20 cellular contexts compared by ENCODE assay signal in genomic region chr13:35162420-35162819, GRCh38.
A peak's percentile ranks its signal among the peaks of the same experiment; 100 is the strongest.
DNase-seq lines count a peak whose midpoint lies in the region; FAIRE-seq and TF ChIP-seq lines count a peak whose summit lies in the region.
"Had no signal": no experiment of that assay in that cellular context is flagged by ENCODE, and none has a peak within 500 bp of the region (broad histone marks: within the 10 kb centered on the region; RNA-seq: fewer than 3 reads in every experiment).

No MANE protein-coding gene starts in this region.

- no peak for FAIRE-seq in small intestine (lab: Jason Lieb, UNC)
- FAIRE-seq: D721Med, H1 had no signal

- no peaks in the 10 kb centered on the region for H3K36me3 Mint-ChIP-seq in T-helper 2 cell treated with Interferon-gamma antibody and Interleukin-4, amounts not matched to agents 5 μg/mL and 100 μg/mL, for 36 hours (ENCODE audit: low read depth)
- H3K36me3 Mint-ChIP-seq in CD8-positive, alpha-beta memory T cell: no peaks in the 10 kb centered on the region

- H4K20me1 ChIP-seq in OCI-LY3 (ENCODE audit: insufficient read depth, low read length): no peaks in the 10 kb centered on the region
- no peaks in the 10 kb centered on the region for H4K20me1 ChIP-seq in fibroblast of lung (ENCODE audit: control insufficient read depth, extremely low read depth, insufficient read depth, low read length)

- H3K27ac Mint-ChIP-seq in T-helper 2 cell treated with Interferon-gamma antibody and Interleukin-4, amounts not matched to agents 5 μg/mL and 100 μg/mL, for 36 hours: peak overlapping the region; percentile 57
- H3K27ac Mint-ChIP-seq in CD8-positive, alpha-beta memory T cell: peak overlapping the region in 4 of 8 donors; percentile 11 to 72 (median 56)

- peaks cover 14% of the 10 kb centered on the region for H3K4me1 Mint-ChIP-seq in T-helper 2 cell treated with Interferon-gamma antibody and Interleukin-4, amounts not matched to agents 5 μg/mL and 100 μg/mL, for 36 hours (ENCODE audit: low read depth)
- peaks cover 5 to 6% (median 5%) of the 10 kb centered on the region in 3 donors for H3K4me1 Mint-ChIP-seq in CD8-positive, alpha-beta memory T cell

- H3K4me2 ChIP-seq in OCI-LY3 (ENCODE audit: low read length): peak overlapping the region; percentile 49
- H3K4me2 ChIP-seq in fibroblast of lung (ENCODE audit: extremely low read depth, insufficient read depth, low read length): no peak overlapping the region
- H3K4me2 ChIP-seq: PC-9 had no signal

- no peaks in the 10 kb centered on the region for H3K9me3 ChIP-seq in CD8-positive, alpha-beta memory T cell (ENCODE audit: low read length)
- no peaks in the 10 kb centered on the region for H3K9me3 ChIP-seq in OCI-LY3 (ENCODE audit: insufficient read depth, low read length)
- H3K9me3 ChIP-seq in fibroblast of lung (ENCODE audit: control insufficient read depth, insufficient read depth, low read depth, low read length): no peaks in the 10 kb centered on the region
- no peaks in the 10 kb centered on the region for H3K9me3 ChIP-seq in sigmoid colon
- H3K9me3 ChIP-seq in small intestine (ENCODE audit: control insufficient read depth, low read depth): no peaks in the 10 kb centered on the region
- H3K9me3 ChIP-seq: breast epithelium had no signal

- no peaks in the 10 kb centered on the region for H3K9me3 Mint-ChIP-seq in T-helper 2 cell treated with Interferon-gamma antibody and Interleukin-4, amounts not matched to agents 5 μg/mL and 100 μg/mL, for 36 hours
- no peaks in the 10 kb centered on the region for H3K9me3 Mint-ChIP-seq in CD8-positive, alpha-beta memory T cell

- intact Hi-C loops in sigmoid colon (cut with DNase I): loop anchor here (5.0 to 10.0 kb wide), 2 partner anchors 1088 to 1365 kb away; no protein-coding TSS in a partner anchor

- H3K9ac ChIP-seq in OCI-LY3 (ENCODE audit: low read length): peak overlapping the region; percentile 1; the same call in 1 of the 2 replicates
- H3K9ac ChIP-seq in fibroblast of lung (ENCODE audit: insufficient read depth, low read length): no peak overlapping the region

- H3K79me2 ChIP-seq in OCI-LY3 (ENCODE audit: low read length) (no peaks in the 10 kb centered on the region), fibroblast of lung (ENCODE audit: control insufficient read depth, insufficient read depth, low read length) (no peaks in the 10 kb centered on the region)

- CTCF ChIA-PET in CD8-positive, alpha-beta memory T cell (lab: Charles Lee): no interaction called here

- POLR2A ChIA-PET in CD8-positive, alpha-beta memory T cell (lab: Charles Lee): no interaction called here

- H3K36me3 ChIP-seq in CD8-positive, alpha-beta memory T cell (ENCODE audit: insufficient read depth, low read length): no peaks in the 10 kb centered on the region
- H3K36me3 ChIP-seq in OCI-LY3 (replicated peaks; ENCODE audit: low read depth, low read length): no peaks in the 10 kb centered on the region
- H3K36me3 ChIP-seq in fibroblast of lung (ENCODE audit: control insufficient read depth, insufficient read depth, low read length): no peaks in the 10 kb centered on the region
- peaks cover 0 to 9% (median 0%) of the 10 kb centered on the region in 4 donors for H3K36me3 ChIP-seq in sigmoid colon
- no peaks in the 10 kb centered on the region for H3K36me3 ChIP-seq in small intestine (ENCODE audit: control insufficient read depth in 2 of 2, insufficient read depth in 2 of 2, low read length in 2 of 2)
- H3K36me3 ChIP-seq: breast epithelium had no signal

- peak overlapping the region; percentile 74 for H3K4me3 Mint-ChIP-seq in T-helper 2 cell treated with Interferon-gamma antibody and Interleukin-4, amounts not matched to agents 5 μg/mL and 100 μg/mL, for 36 hours
- peak overlapping the region in 5 of 7 donors; percentile 15 to 54 (median 48) for H3K4me3 Mint-ChIP-seq in CD8-positive, alpha-beta memory T cell

- no peak overlapping the region for H3K27ac ChIP-seq in CD8-positive, alpha-beta memory T cell (ENCODE audit: low read depth, low read length)
- H3K27ac ChIP-seq in OCI-LY3 (ENCODE audit: low read length) (peak overlapping the region; percentile 69; the same call in 1 of the 2 replicates), fibroblast of lung (ENCODE audit: insufficient read depth, low read length) (no peak overlapping the region), sigmoid colon (peak overlapping the region in 2 of 4 donors; percentile 27 to 35), small intestine (ENCODE audit: low read depth in 1 of 2, low read length in 1 of 2) (no peak overlapping the region)
- H3K27ac ChIP-seq: breast epithelium, foreskin keratinocyte, PC-9 had no signal

- no peak overlapping the region for H3K4me3 ChIP-seq in CD8-positive, alpha-beta memory T cell (ENCODE audit: low read length)
- H3K4me3 ChIP-seq in OCI-LY3 (ENCODE audit: low read length) (peak overlapping the region; percentile 37), fibroblast of lung (replicated peaks in 1 of 4; ENCODE audit: control extremely low read depth in 1 of 4, insufficient read depth in 1 of 4, low read depth in 3 of 4, low read length in 4 of 4) (peak overlapping the region in 1 of 4 experiments; percentile 15), sigmoid colon (peak overlapping the region in 1 of 4 donors; percentile 12), small intestine (ENCODE audit: low read depth in 1 of 2, low read length in 2 of 2) (no peak overlapping the region)
- H3K4me3 ChIP-seq: breast epithelium, lung, PC-9 had no signal

- no peak for TF ChIP-seq EP300 in sigmoid colon (IDR thresholded peaks at IDR 0.05)

- H2AFZ ChIP-seq in OCI-LY3 (ENCODE audit: low read depth, low read length): no peak overlapping the region
- peak overlapping the region; percentile 33 for H2AFZ ChIP-seq in fibroblast of lung (ENCODE audit: low read length)
- H2AFZ ChIP-seq: PC-9 had no signal

- no peaks in the 10 kb centered on the region for H3K27me3 ChIP-seq in CD8-positive, alpha-beta memory T cell (ENCODE audit: insufficient read depth, low read length, poor library complexity, severe bottlenecking)
- H3K27me3 ChIP-seq in OCI-LY3 (ENCODE audit: low read depth, low read length) (no peaks in the 10 kb centered on the region), fibroblast of lung (ENCODE audit: control insufficient read depth, insufficient read depth, low read length) (no peaks in the 10 kb centered on the region), sigmoid colon (no peaks in the 10 kb centered on the region), small intestine (ENCODE audit: control insufficient read depth in 2 of 2, insufficient read depth in 2 of 2, low read length in 2 of 2) (no peaks in the 10 kb centered on the region)
- H3K27me3 ChIP-seq: breast epithelium, foreskin keratinocyte had no signal

- H3K27me3 Mint-ChIP-seq in T-helper 2 cell treated with Interferon-gamma antibody and Interleukin-4, amounts not matched to agents 5 μg/mL and 100 μg/mL, for 36 hours (ENCODE audit: low read depth): no peaks in the 10 kb centered on the region
- no peaks in the 10 kb centered on the region for H3K27me3 Mint-ChIP-seq in CD8-positive, alpha-beta memory T cell

- no peak for DNase-seq in T-helper 2 cell treated with Interferon-gamma antibody and Interleukin-4, amounts not matched to agents 5 μg/mL and 100 μg/mL, for 36 hours (ENCODE audit: low spot score)
- no peak for DNase-seq in T-helper 2 cell
- DNase-seq in CD8-positive, alpha-beta memory T cell: no peak
- no peak for DNase-seq in fibroblast of lung (ENCODE audit: low read depth in 2 of 2)
- no peak for DNase-seq in sigmoid colon
- no peak for DNase-seq in small intestine
- no peak for DNase-seq in NCI-H187 (lab: John Stamatoyannopoulos, UW)
- DNase-seq: ACHN; effector CD8-positive, alpha-beta T cell; foreskin keratinocyte; NCI-H1105; NCI-H2227 treated with DMSO at 0.1 percent for 48 hours; PC-9; right cardiac atrium; stimulated activated naive CD4-positive, alpha-beta T cell treated with Interleukin-2 at 50 U/mL for 16 hours had no signal

- no peak for TF ChIP-seq CTCF in OCI-LY3 (IDR thresholded peaks at IDR 0.05; ENCODE audit: low read depth, low read length)
- TF ChIP-seq CTCF in fibroblast of lung (conservative IDR thresholded peaks at IDR 0.05 in 1 of 2, IDR thresholded peaks at IDR 0.05 in 1 of 2; ENCODE audit: low read depth in 1 of 2, low read length in 2 of 2): no peak
- TF ChIP-seq CTCF in sigmoid colon (IDR thresholded peaks at IDR 0.05): no peak

- 35 to 77% methylated on average over 2 of the region's 2 CpGs for WGBS in sigmoid colon, 2 donors
- WGBS in small intestine, 3 donors: 38 to 60% (median 60%) methylated on average over 2 of the region's 2 CpGs

- TF ChIP-seq POLR2A in sigmoid colon (IDR thresholded peaks at IDR 0.05): no peak

- peaks cover 6% of the 10 kb centered on the region for H3K4me1 ChIP-seq in CD8-positive, alpha-beta memory T cell (ENCODE audit: insufficient read depth, low read length)
- H3K4me1 ChIP-seq in OCI-LY3 (ENCODE audit: low read length) (peaks cover 35% of the 10 kb centered on the region), fibroblast of lung (ENCODE audit: control insufficient read depth, extremely low read depth, insufficient read depth, low read length) (no peaks in the 10 kb centered on the region), sigmoid colon (peaks cover 0 to 11% (median 4%) of the 10 kb centered on the region in 4 donors), small intestine (ENCODE audit: control insufficient read depth in 2 of 2, insufficient read depth in 1 of 2, low read depth in 1 of 2, low read length in 1 of 2) (no peaks in the 10 kb centered on the region)
- H3K4me1 ChIP-seq: breast epithelium, foreskin keratinocyte had no signal
